ENCODE assay signal across 18 cellular contexts in genomic region chr2:42949125-42949524, GRCh38.
DNase-seq lines count a peak whose midpoint lies in the region; ATAC-seq and TF ChIP-seq lines count a peak whose summit lies in the region.
"Had no signal": no experiment of that assay in that cellular context is flagged by ENCODE, and none has a peak within 500 bp of the region (broad histone marks: within the 10 kb centered on the region; RNA-seq: fewer than 3 reads in every experiment).

No MANE protein-coding gene starts in this region.

- no peak overlapping the region for H2BK120ac ChIP-seq in mesenchymal stem cell (ENCODE audit: low read depth, low read length)

- H2AK5ac ChIP-seq in mesenchymal stem cell (ENCODE audit: low read length, severe bottlenecking), result peak overlapping the region; percentile 95

- peak overlapping the region; percentile 1 to 99 (median 93); a peak in 20 of 22 replicates for H3K27ac ChIP-seq in BLaER1 treated with 17β-estradiol and CSF1 and Interleukin-3, amounts not matched to agents 10 nM and 100 nM
- H3K27ac ChIP-seq in Peyer's patch, result peak overlapping the region in 2 of 4 donors; percentile 68 to 72
- H3K27ac ChIP-seq in mesenchymal stem cell (ENCODE audit: low read length, poor library complexity, severe bottlenecking), result no peak overlapping the region
- H3K27ac ChIP-seq: SJCRH30, vagina had no signal

- peak; percentile 50 for ATAC-seq in HG02759 (IDR thresholded peaks at IDR 0.05; ENCODE audit: unreplicated experiment)
- ATAC-seq in HG03039 (IDR thresholded peaks at IDR 0.05; ENCODE audit: unreplicated experiment), result no peak
- ATAC-seq in left lobe of liver, result no peak
- no peak for ATAC-seq in HG02981 (IDR thresholded peaks at IDR 0.05; ENCODE audit: unreplicated experiment)
- ATAC-seq: heart right ventricle had no signal

- H4K20me1 ChIP-seq in BLaER1 treated with 17β-estradiol and CSF1 and Interleukin-3, amounts not matched to agents 10 nM and 100 nM, result no peaks in the 10 kb centered on the region

- H4K8ac ChIP-seq in mesenchymal stem cell (ENCODE audit: low read length), result no peak overlapping the region

- H3K4me1 ChIP-seq in BLaER1 treated with 17β-estradiol and CSF1 and Interleukin-3, amounts not matched to agents 10 nM and 100 nM, result peaks cover 46 to 94% (median 92%) of the 10 kb centered on the region in 10 experiments
- peaks cover 0 to 9% (median 6%) of the 10 kb centered on the region in 4 donors for H3K4me1 ChIP-seq in Peyer's patch
- H3K4me1 ChIP-seq in mesenchymal stem cell (ENCODE audit: control insufficient read depth, insufficient read depth, low read depth, low read length), result peaks cover 17% of the 10 kb centered on the region

- H3K79me1 ChIP-seq in mesenchymal stem cell (replicated peaks; ENCODE audit: low read length, poor library complexity, severe bottlenecking), result no peaks in the 10 kb centered on the region

- no peak overlapping the region for H3K14ac ChIP-seq in mesenchymal stem cell (ENCODE audit: low read length in 2 of 2)

- peak overlapping the region in 8 of 11 experiments; percentile 55 to 79 (median 74); a peak in 17 of 22 replicates for H3K9ac ChIP-seq in BLaER1 treated with 17β-estradiol and CSF1 and Interleukin-3, amounts not matched to agents 10 nM and 100 nM
- H3K9ac ChIP-seq in mesenchymal stem cell (ENCODE audit: low read length), result no peak overlapping the region

- peak overlapping the region; percentile 32 to 93 (median 87) for H3K4me2 ChIP-seq in BLaER1 treated with 17β-estradiol and CSF1 and Interleukin-3, amounts not matched to agents 10 nM and 100 nM
- no peak overlapping the region for H3K4me2 ChIP-seq in mesenchymal stem cell (ENCODE audit: low read length, poor library complexity, severe bottlenecking)

- WGBS in mesenchymal stem cell, result 95% methylated on average over 6 of the region's 6 CpGs

- 0 out of 20 replicates have a peak overlapping the region, but pooled peaks of 1 of the 10 experiments have one; percentile 21 for H3K4me3 ChIP-seq in BLaER1 treated with 17β-estradiol and CSF1 and Interleukin-3, amounts not matched to agents 10 nM and 100 nM
- no peak overlapping the region for H3K4me3 ChIP-seq in Peyer's patch
- no peak overlapping the region for H3K4me3 ChIP-seq in mesenchymal stem cell (ENCODE audit: insufficient read depth in 1 of 2, low read depth in 1 of 2, low read length in 2 of 2)
- H3K4me3 ChIP-seq: heart right ventricle, SJCRH30, vagina had no signal

- H3K27me3 ChIP-seq in BLaER1 treated with 17β-estradiol and CSF1 and Interleukin-3, amounts not matched to agents 10 nM and 100 nM, result no peaks in the 10 kb centered on the region
- H3K27me3 ChIP-seq in Peyer's patch, result no peaks in the 10 kb centered on the region
- H3K27me3 ChIP-seq in mesenchymal stem cell (ENCODE audit: control insufficient read depth in 1 of 2, insufficient read depth in 1 of 2, low read length in 2 of 2), result no peaks in the 10 kb centered on the region
- H3K27me3 ChIP-seq: heart right ventricle, SJCRH30, vagina had no signal

- H2BK12ac ChIP-seq in mesenchymal stem cell (ENCODE audit: low read length in 2 of 2), result peak overlapping the region; percentile 31 to 45

- peak in 2 of 3 donors; percentile 84 to 87 for DNase-seq in Peyer's patch
- DNase-seq in mesenchymal stem cell, result no peak
- DNase-seq in hepatic stellate cell (ENCODE audit: low spot score), result no peak
- no peak for DNase-seq in left lobe of liver (ENCODE audit: low spot score)
- DNase-seq: activated CD4-positive, alpha-beta T cell treated with anti-CD3 and anti-CD28 coated beads for 48 hours; activated CD8-positive, alpha-beta memory T cell treated with anti-CD3 and anti-CD28 coated beads, Interleukin-2, amount 50 U/mL, for 48 hours; anterior cingulate cortex; effector CD8-positive, alpha-beta T cell; heart right ventricle; Karpas-422; NCI-H226; SJCRH30; T-helper 9 cell had no signal

- H3K4ac ChIP-seq in mesenchymal stem cell (ENCODE audit: low read depth in 1 of 2, low read length in 2 of 2), result peak overlapping the region in 1 of 2 experiments; percentile 29

- H3K18ac ChIP-seq in mesenchymal stem cell (ENCODE audit: low read depth in 1 of 2, low read length in 2 of 2), result peak overlapping the region in 1 of 2 experiments; percentile 28

- peak overlapping the region; percentile 87 for H2BK15ac ChIP-seq in mesenchymal stem cell (ENCODE audit: low read depth, poor library complexity, severe bottlenecking)

- no peaks in the 10 kb centered on the region for H3K36me3 ChIP-seq in BLaER1 treated with 17β-estradiol and CSF1 and Interleukin-3, amounts not matched to agents 10 nM and 100 nM
- H3K36me3 ChIP-seq in Peyer's patch (no peaks in the 10 kb centered on the region), mesenchymal stem cell (ENCODE audit: control insufficient read depth in 1 of 2, insufficient read depth in 2 of 2, low read depth in 1 of 2, low read length in 2 of 2) (no peaks in the 10 kb centered on the region)
- H3K36me3 ChIP-seq: heart right ventricle, SJCRH30, vagina had no signal

- no peak overlapping the region for H2AFZ ChIP-seq in mesenchymal stem cell (ENCODE audit: low read depth, low read length)

- H3K23ac ChIP-seq in mesenchymal stem cell (ENCODE audit: low read length in 2 of 2), result no peak overlapping the region

- no peak for TF ChIP-seq CTCF in Peyer's patch (IDR thresholded peaks at IDR 0.05)

- no peak overlapping the region for H2BK5ac ChIP-seq in mesenchymal stem cell (ENCODE audit: low read depth, low read length, poor library complexity, severe bottlenecking)

- peaks cover 0 to 11% (median 0%) of the 10 kb centered on the region in 11 experiments; a peak in 4 of 22 replicates for H3K9me3 ChIP-seq in BLaER1 treated with 17β-estradiol and CSF1 and Interleukin-3, amounts not matched to agents 10 nM and 100 nM (replicated peaks in 1 of 11)
- H3K9me3 ChIP-seq in Peyer's patch (no peaks in the 10 kb centered on the region), mesenchymal stem cell (ENCODE audit: control insufficient read depth, low read length) (no peaks in the 10 kb centered on the region)
- H3K9me3 ChIP-seq: SJCRH30, vagina had no signal

- no peak for TF ChIP-seq POLR2A in Peyer's patch (IDR thresholded peaks at IDR 0.05)

- H4K91ac ChIP-seq in mesenchymal stem cell (ENCODE audit: low read length), result peak overlapping the region; percentile 6

Comparison
In these comparisons a context has a peak if more than half of its experiments do, and no peak if none do; other contexts are left out.
1. DNase-seq: peak in Peyer's patch (2 of 3); none in mesenchymal stem cell (single experiment), hepatic stellate cell (single experiment) and left lobe of liver (single experiment).